20 cellular contexts compared by ENCODE assay signal in genomic region chr12:80848858-80849257, GRCh38.
A peak's percentile ranks its signal among the peaks of the same experiment; 100 is the strongest.
DNase-seq lines count a peak whose midpoint lies in the region; ATAC-seq and TF ChIP-seq lines count a peak whose summit lies in the region.
"Had no signal": no experiment of that assay in that cellular context is flagged by ENCODE, and none has a peak within 500 bp of the region (broad histone marks: within the 10 kb centered on the region; RNA-seq: fewer than 3 reads in every experiment).

No MANE protein-coding gene starts in this region.

- H2BK20ac ChIP-seq in IMR-90 (ENCODE audit: low read depth, low read length), result no peak overlapping the region

- H2BK120ac ChIP-seq in IMR-90 (ENCODE audit: low read depth, low read length), result no peak overlapping the region

- TF ChIP-seq RAD21 in IMR-90 (IDR thresholded peaks at IDR 0.05; ENCODE audit: low read length), result no peak

- in situ Hi-C loops in IMR-90 (cut with MboI; ENCODE audit: low sequenced_read_pairs), result no loop called here

- H2AFZ ChIP-seq in IMR-90 (replicated peaks; ENCODE audit: low read length, poor library complexity) (no peak overlapping the region), PC-9 (peak overlapping the region; percentile 54; the same call in 1 of the 2 replicates)

- H3K4me2 ChIP-seq in IMR-90 (ENCODE audit: low read depth, low read length) (no peak overlapping the region), PC-9 (no peak overlapping the region)

- H3K27me3 ChIP-seq in IMR-90 (ENCODE audit: control insufficient read depth, insufficient read depth, low read length) (no peaks in the 10 kb centered on the region), PC-9 (ENCODE audit: insufficient read depth, low read depth) (no peaks in the 10 kb centered on the region)

- peaks cover 0 to 3% of the 10 kb centered on the region in 2 experiments; a peak in 1 of 4 replicates for H3K79me1 ChIP-seq in IMR-90 (ENCODE audit: low read depth in 1 of 2, low read length in 2 of 2)

- H3K18ac ChIP-seq in IMR-90 (ENCODE audit: low read depth, low read length), result no peak overlapping the region

- no peaks in the 10 kb centered on the region; the same call in 1 of the 2 replicates for H3K9me1 ChIP-seq in IMR-90 (ENCODE audit: insufficient read depth, low read length)

- H3K4ac ChIP-seq in IMR-90 (ENCODE audit: low read depth, low read length), result no peak overlapping the region

- ATAC-seq in IMR-90 (ENCODE audit: low read depth) (no peak), HG03520 (IDR thresholded peaks at IDR 0.05; ENCODE audit: unreplicated experiment) (no peak)
- ATAC-seq: GM12878, T-helper 17 cell had no signal

- H2AK5ac ChIP-seq in IMR-90 (ENCODE audit: low read depth, low read length), result no peak overlapping the region

- dilution Hi-C loops in IMR-90 (cut with HindIII; ENCODE audit: low sequenced_read_pairs, unreplicated experiment), result no loop called here

- H2BK15ac ChIP-seq in IMR-90 (ENCODE audit: low read depth, low read length), result no peak overlapping the region

- no peak overlapping the region for H3K14ac ChIP-seq in IMR-90 (replicated peaks; ENCODE audit: low read depth, low read length)

- no peak for TF ChIP-seq POLR2A in IMR-90 (IDR thresholded peaks at IDR 0.05; ENCODE audit: low read depth, low read length)

- H3K27ac ChIP-seq in IMR-90 (ENCODE audit: insufficient read depth, low read length) (no peak overlapping the region), PC-9 (no peak overlapping the region)

- H3K56ac ChIP-seq in IMR-90 (ENCODE audit: extremely low read depth, insufficient read depth, low read length), result no peak overlapping the region

- no peak overlapping the region for H4K91ac ChIP-seq in IMR-90 (ENCODE audit: insufficient read depth, low read depth, low read length)

- no peak overlapping the region for H2BK5ac ChIP-seq in IMR-90 (ENCODE audit: low read depth, low read length, poor library complexity, severe bottlenecking)

- WGBS in IMR-90 (ENCODE audit: extremely low coverage in 2 of 2, insufficient read length in 1 of 2), 2 experiments, result no CpG with 5 or more reads among the region's 1 CpG

- no peak overlapping the region for H3K4me3 ChIP-seq in IMR-90 (ENCODE audit: insufficient read depth, low read depth, low read length)
- H3K4me3 ChIP-seq in PC-9, result no peak overlapping the region
- H3K4me3 ChIP-seq: GM12878 had no signal

- TF ChIP-seq CTCF in IMR-90 (conservative IDR thresholded peaks at IDR 0.05; ENCODE audit: low read depth, low read length), result no peak
- TF ChIP-seq CTCF in PC-9 (conservative IDR thresholded peaks at IDR 0.05), result no peak

- intact Hi-C loops in IMR-90 (cut with micrococcal nuclease) (no loop called here), PC-9 (cut with micrococcal nuclease; ENCODE audit: unreplicated experiment) (no loop called here)

- no peak overlapping the region for H4K8ac ChIP-seq in IMR-90 (ENCODE audit: low read depth in 2 of 2, low read length in 2 of 2)

- no peaks in the 10 kb centered on the region for H3K4me1 ChIP-seq in IMR-90 (ENCODE audit: control insufficient read depth, insufficient read depth, low read length)
- H3K4me1 ChIP-seq in PC-9 (replicated peaks; ENCODE audit: insufficient read depth), result no peaks in the 10 kb centered on the region; the same call in 1 of the 2 replicates

- DNase-seq in NCI-H510A treated with DMSO at 0.1 percent for 48 hours (lab: John Stamatoyannopoulos, UW) (peak; percentile 38), NCI-H510A (lab: John Stamatoyannopoulos, UW) (no peak), IMR-90 (no peak), PC-9 (no peak), mesenteric fat pad (ENCODE audit: low spot score) (no peak)
- DNase-seq in stimulated activated CD4-positive, alpha-beta T cell treated with anti-CD3 and anti-CD28 coated beads, Interleukin-4, amount 100 ng/mL, for 24 hours, result no peak
- DNase-seq: H9, HFFc6, KBM-7, MM.1S, NCI-H1048, NCI-H1436 treated with DMSO at 0.1 percent for 48 hours, NCI-H2029, NCI-H524, NCI-H82, RPMI8226, SHP77, T-helper 17 cell had no signal

- H3K23ac ChIP-seq in IMR-90 (ENCODE audit: low read depth, low read length), result no peak overlapping the region

- H3K9ac ChIP-seq in IMR-90 (ENCODE audit: low read depth, low read length), result no peak overlapping the region

- no peak overlapping the region for H2AK9ac ChIP-seq in IMR-90 (replicated peaks; ENCODE audit: low read depth, low read length, poor library complexity)

- H3K9me2 ChIP-seq in PC-9 (ENCODE audit: insufficient read depth), result 0 out of 2 replicates have a peak, but pooled peaks cover 4% of the 10 kb centered on the region

- CTCF ChIA-PET in IMR-90 (lab: Yijun Ruan, JAX), result no interaction called here
- CTCF ChIA-PET in PC-9 (lab: Charles Lee), result no interaction called here

- no peaks in the 10 kb centered on the region for H4K20me1 ChIP-seq in IMR-90 (ENCODE audit: insufficient read depth, low read length)
- no peaks in the 10 kb centered on the region for H4K20me1 ChIP-seq in PC-9 (ENCODE audit: insufficient read depth)

- no peaks in the 10 kb centered on the region for H3K79me2 ChIP-seq in PC-9 (ENCODE audit: low read depth)

- no peaks in the 10 kb centered on the region for H3F3A ChIP-seq in PC-9 (ENCODE audit: insufficient read depth, low read depth)

- H3K9me3 ChIP-seq in IMR-90 (ENCODE audit: control insufficient read depth, insufficient read depth, low read length) (no peaks in the 10 kb centered on the region), PC-9 (ENCODE audit: insufficient read depth, low read depth) (no peaks in the 10 kb centered on the region)

- no peak overlapping the region for H4K5ac ChIP-seq in IMR-90 (ENCODE audit: low read depth, low read length)

- POLR2A ChIA-PET in IMR-90 (lab: Charles Lee; ENCODE audit: unreplicated experiment), result no interaction called here
- POLR2A ChIA-PET in PC-9 (lab: Charles Lee; ENCODE audit: unreplicated experiment), result no interaction called here

- no peaks in the 10 kb centered on the region for H3K36me3 ChIP-seq in IMR-90 (ENCODE audit: control insufficient read depth, insufficient read depth, low read length)
- H3K36me3 ChIP-seq in PC-9 (ENCODE audit: low read depth), result no peaks in the 10 kb centered on the region

- no TSS peak for BruUV-seq in IMR-90 (replicated peaks; lab: Mats Ljungman, UMichigan)
- BruUV-seq in PC-9 (replicated peaks; lab: Mats Ljungman, UMichigan), result no TSS peak

TF ChIP-seq in IMR-90, 13 proteins besides CTCF, POLR2A, EP300 and RAD21:
- TF ChIP-seq FOS (IDR thresholded peaks at IDR 0.05; ENCODE audit: low read depth, low read length), result no peak
- TF ChIP-seq MAFK (IDR thresholded peaks at IDR 0.05; ENCODE audit: low read depth, low read length), result peak; percentile 21; the same call in 1 of the 2 replicates
TF ChIP-seq in IMR-90: peak in this region for 1.
